In the genomic region with DNA sequence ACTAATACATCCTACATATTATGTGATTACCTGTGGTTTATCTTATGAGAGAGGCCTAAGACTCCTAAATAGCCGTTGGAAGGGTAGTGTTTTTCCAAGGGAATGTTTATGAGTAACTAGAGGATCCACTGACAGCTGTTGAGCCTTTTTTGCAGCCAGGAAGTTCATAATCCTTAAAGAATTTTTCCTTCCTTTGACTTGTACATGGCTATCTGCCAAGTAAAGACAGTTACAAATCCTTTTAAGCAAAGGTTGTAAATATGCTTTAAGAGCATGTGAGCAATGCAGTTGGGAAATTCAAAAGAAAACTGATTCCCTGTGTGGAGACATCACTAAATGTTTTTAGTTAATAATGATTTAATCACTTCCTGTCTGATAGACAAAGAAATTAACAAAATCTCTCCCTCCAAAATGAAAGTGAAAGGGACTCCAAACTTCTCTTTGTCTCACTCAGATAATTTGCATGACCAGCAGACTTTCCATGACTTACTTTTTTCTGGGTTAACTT, we compare ENCODE assay signal across 9 cellular contexts.
DNase-seq lines count a peak whose midpoint lies in the region; ATAC-seq and TF ChIP-seq lines count a peak whose summit lies in the region.
"Had no signal": no experiment of that assay in that cellular context is flagged by ENCODE, and none has a peak within 500 bp of the region (broad histone marks: within the 10 kb centered on the region; RNA-seq: fewer than 3 reads in every experiment).

No MANE protein-coding gene starts in this region.

- no peak overlapping the region for H3K4me3 ChIP-seq in epithelial cell of esophagus (ENCODE audit: low read length)
- H3K4me3 ChIP-seq in sigmoid colon: no peak overlapping the region

- peak overlapping the region in 3 of 4 donors; percentile 45 to 59 (median 50) for H3K27ac ChIP-seq in sigmoid colon

- no peaks in the 10 kb centered on the region for H3K27me3 ChIP-seq in sigmoid colon
- H3K27me3 ChIP-seq: adrenal gland had no signal

- TF ChIP-seq POLR2A in sigmoid colon (IDR thresholded peaks at IDR 0.05): no peak

- H3K4me1 ChIP-seq in sigmoid colon: peaks cover 0 to 18% (median 12%) of the 10 kb centered on the region in 4 donors

- 7 to 39% methylated on average over 1 of the region's 1 CpG for WGBS in sigmoid colon, 2 donors

- ATAC-seq in HG02852 (IDR thresholded peaks at IDR 0.05; ENCODE audit: unreplicated experiment): peak; percentile 73

- no peaks in the 10 kb centered on the region for H3K9me3 ChIP-seq in sigmoid colon
- H3K9me3 ChIP-seq: adrenal gland had no signal

- intact Hi-C loops in sigmoid colon (cut with DNase I): loop anchor here (10.0 kb wide), 1 partner anchor 337 kb away; a partner anchor contains a TSS

- DNase-seq in NCI-H2029 treated with DMSO at 0.1 percent for 48 hours (lab: John Stamatoyannopoulos, UW) (peak; percentile 47), NCI-H2029 (lab: John Stamatoyannopoulos, UW) (no peak), NOMO-1 treated with DMSO at 0.1 percent for 48 hours (lab: John Stamatoyannopoulos, UW; ENCODE audit: unreplicated experiment) (peak; percentile 49), epithelial cell of esophagus (ENCODE audit: low read depth) (peak; percentile 85), sigmoid colon (no peak), ecto neural progenitor cell (ENCODE audit: low spot score) (no peak), NCI-H2196 treated with DMSO at 0.1 percent for 48 hours (lab: John Stamatoyannopoulos, UW; ENCODE audit: unreplicated experiment) (no peak)

- no peak for TF ChIP-seq EP300 in sigmoid colon (IDR thresholded peaks at IDR 0.05)

- TF ChIP-seq CTCF in epithelial cell of esophagus (IDR thresholded peaks at IDR 0.05; ENCODE audit: insufficient read depth, low read depth, low read length, missing control alignments) (no peak), sigmoid colon (IDR thresholded peaks at IDR 0.05) (no peak)

- H3K36me3 ChIP-seq in sigmoid colon: no peaks in the 10 kb centered on the region
- H3K36me3 ChIP-seq: adrenal gland had no signal

Comparison
In these comparisons a context has a peak if more than half of its experiments do, and no peak if none do; other contexts are left out.
1. DNase-seq: peak in NCI-H2029 treated with DMSO at 0.1 percent for 48 hours (single experiment), NOMO-1 treated with DMSO at 0.1 percent for 48 hours (single experiment) and epithelial cell of esophagus (single experiment); none in NCI-H2029 (single experiment), sigmoid colon (single experiment), ecto neural progenitor cell (single experiment) and NCI-H2196 treated with DMSO at 0.1 percent for 48 hours (single experiment).